Comparison of ENCODE assay signal across 21 cellular contexts in genomic region chr2:99079226-99079625, GRCh38.
DNase-seq lines count a peak whose midpoint lies in the region; ATAC-seq and TF ChIP-seq lines count a peak whose summit lies in the region.
"Had no signal": no experiment of that assay in that cellular context is flagged by ENCODE, and none has a peak within 500 bp of the region (broad histone marks: within the 10 kb centered on the region; RNA-seq: fewer than 3 reads in every experiment).

No MANE protein-coding gene starts in this region.

- no peak overlapping the region for H3K4me3 ChIP-seq in RWPE2 (ENCODE audit: severe bottlenecking)
- H3K4me3 ChIP-seq in fibroblast of mammary gland (ENCODE audit: control insufficient read depth, low read depth, low read length): no peak overlapping the region
- H3K4me3 ChIP-seq: BLaER1 treated with 17β-estradiol and CSF1 and Interleukin-3, amounts not matched to agents 10 nM and 100 nM; GM12878; GM23248; K562; Peyer's patch had no signal

- H3K27me3 ChIP-seq in RWPE2 (ENCODE audit: insufficient read depth, poor library complexity, severe bottlenecking): no peaks in the 10 kb centered on the region
- H3K27me3 ChIP-seq: BLaER1 treated with 17β-estradiol and CSF1 and Interleukin-3, amounts not matched to agents 10 nM and 100 nM; Peyer's patch had no signal

- H3K36me3 Mint-ChIP-seq in mesothelial cell of epicardium: no peaks in the 10 kb centered on the region
- H3K36me3 Mint-ChIP-seq in HFFc6 (ENCODE audit: low read depth): no peaks in the 10 kb centered on the region
- H3K36me3 Mint-ChIP-seq in stimulated activated effector memory CD8-positive, alpha-beta T cell treated with anti-CD3 and anti-CD28 coated beads, Interleukin-12 subunit alpha, Interleukin-12 subunit beta, amount 100 ng/mL, for 72 hours: no peaks in the 10 kb centered on the region

- no peaks in the 10 kb centered on the region for H3K9me3 Mint-ChIP-seq in mesothelial cell of epicardium
- H3K9me3 Mint-ChIP-seq in HFFc6: no peaks in the 10 kb centered on the region
- H3K9me3 Mint-ChIP-seq in stimulated activated effector memory CD8-positive, alpha-beta T cell treated with anti-CD3 and anti-CD28 coated beads, Interleukin-12 subunit alpha, Interleukin-12 subunit beta, amount 100 ng/mL, for 72 hours: no peaks in the 10 kb centered on the region

- H3K4me1 ChIP-seq in RWPE2 (ENCODE audit: insufficient read depth, poor library complexity, severe bottlenecking): peaks cover 10% of the 10 kb centered on the region
- H3K4me1 ChIP-seq: BLaER1 treated with 17β-estradiol and CSF1 and Interleukin-3, amounts not matched to agents 10 nM and 100 nM; Peyer's patch had no signal

- no peaks in the 10 kb centered on the region for H3K4me1 Mint-ChIP-seq in mesothelial cell of epicardium
- no peaks in the 10 kb centered on the region for H3K4me1 Mint-ChIP-seq in HFFc6 (ENCODE audit: low read depth)
- H3K4me1 Mint-ChIP-seq in stimulated activated effector memory CD8-positive, alpha-beta T cell treated with anti-CD3 and anti-CD28 coated beads, Interleukin-12 subunit alpha, Interleukin-12 subunit beta, amount 100 ng/mL, for 72 hours: no peaks in the 10 kb centered on the region

- H3K27me3 Mint-ChIP-seq in mesothelial cell of epicardium (ENCODE audit: low read depth) (peaks cover 30% of the 10 kb centered on the region), HFFc6 (ENCODE audit: insufficient read depth) (peaks cover 10% of the 10 kb centered on the region)

- TF ChIP-seq CTCF in RWPE2 (IDR thresholded peaks at IDR 0.05; ENCODE audit: poor library complexity, severe bottlenecking) (no peak), fibroblast of mammary gland (conservative IDR thresholded peaks at IDR 0.05; ENCODE audit: control insufficient read depth, insufficient read depth, low read depth, low read length) (no peak), mesothelial cell of epicardium (IDR thresholded peaks at IDR 0.05; ENCODE audit: unreplicated experiment) (no peak), HFFc6 (IDR thresholded peaks at IDR 0.05) (no peak)

- no peak overlapping the region for H3K27ac ChIP-seq in RWPE2 (ENCODE audit: poor library complexity, severe bottlenecking)
- H3K27ac ChIP-seq: 22Rv1; BLaER1 treated with 17β-estradiol and CSF1 and Interleukin-3, amounts not matched to agents 10 nM and 100 nM; GM23248; Peyer's patch had no signal

- DNase-seq in DMS79 (lab: John Stamatoyannopoulos, UW): peak; percentile 13
- no peak for DNase-seq in DMS79 treated with DMSO at 0.1 percent for 48 hours (lab: John Stamatoyannopoulos, UW)
- DNase-seq in RWPE2 (ENCODE audit: low spot score): no peak
- peak; percentile 7 for DNase-seq in fibroblast of mammary gland (ENCODE audit: low read depth)
- DNase-seq in mesothelial cell of epicardium (ENCODE audit: low spot score in 2 of 2, unreplicated experiment in 2 of 2): no peak
- DNase-seq in HFFc6: no peak
- no peak for DNase-seq in stimulated activated effector memory CD8-positive, alpha-beta T cell treated with anti-CD3 and anti-CD28 coated beads, Interleukin-12 subunit alpha, Interleukin-12 subunit beta, amount 100 ng/mL, for 72 hours (ENCODE audit: low spot score in 2 of 2)
- DNase-seq: DMS 273 treated with DMSO at 0.1 percent for 48 hours, GM23248, NCI-H1092 treated with DMSO at 0.1 percent for 48 hours, NCI-H1694, NCI-H2107, NCI-H446 treated with DMSO at 0.1 percent for 48 hours, NCI-H748 treated with DMSO at 0.1 percent for 48 hours, Peyer's patch, SIG-M5 had no signal

- peak; percentile 57; the same call in 1 of the 3 replicates for ATAC-seq in RWPE2 (ENCODE audit: low read depth)
- no peak for ATAC-seq in GM21528 (IDR thresholded peaks at IDR 0.05; ENCODE audit: low FRiP score, unreplicated experiment)
- no peak for ATAC-seq in stimulated activated effector memory CD8-positive, alpha-beta T cell treated with anti-CD3 and anti-CD28 coated beads, Interleukin-12 subunit alpha, Interleukin-12 subunit beta, amount 100 ng/mL, for 72 hours
- ATAC-seq: GM12878, K562 had no signal

- H3K4me3 Mint-ChIP-seq in mesothelial cell of epicardium (no peak overlapping the region), HFFc6 (no peak overlapping the region)
- H3K4me3 Mint-ChIP-seq in stimulated activated effector memory CD8-positive, alpha-beta T cell treated with anti-CD3 and anti-CD28 coated beads, Interleukin-12 subunit alpha, Interleukin-12 subunit beta, amount 100 ng/mL, for 72 hours: no peak overlapping the region

- H3K27ac Mint-ChIP-seq in mesothelial cell of epicardium (no peak overlapping the region), HFFc6 (no peak overlapping the region)
- H3K27ac Mint-ChIP-seq in stimulated activated effector memory CD8-positive, alpha-beta T cell treated with anti-CD3 and anti-CD28 coated beads, Interleukin-12 subunit alpha, Interleukin-12 subunit beta, amount 100 ng/mL, for 72 hours: no peak overlapping the region

- no peaks in the 10 kb centered on the region for H3K9me3 ChIP-seq in RWPE2 (ENCODE audit: severe bottlenecking)
- H3K9me3 ChIP-seq: BLaER1 treated with 17β-estradiol and CSF1 and Interleukin-3, amounts not matched to agents 10 nM and 100 nM; Peyer's patch had no signal

- H3K36me3 ChIP-seq in RWPE2 (ENCODE audit: low read depth): no peaks in the 10 kb centered on the region
- H3K36me3 ChIP-seq: BLaER1 treated with 17β-estradiol and CSF1 and Interleukin-3, amounts not matched to agents 10 nM and 100 nM; Peyer's patch had no signal

Comparison
In these comparisons a context has a peak if more than half of its experiments do, and no peak if none do; other contexts are left out.
1. DNase-seq: peak in DMS79 (single experiment) and fibroblast of mammary gland (single experiment); none in DMS79 treated with DMSO at 0.1 percent for 48 hours (single experiment), RWPE2 (single experiment), mesothelial cell of epicardium (0 of 2), HFFc6 (single experiment) and stimulated activated effector memory CD8-positive, alpha-beta T cell treated with anti-CD3 and anti-CD28 coated beads, Interleukin-12 subunit alpha, Interleukin-12 subunit beta, amount 100 ng/mL, for 72 hours (0 of 2).